1 cellular context compared by ENCODE assay signal in genomic region chr1:184191181-184191601, GRCh38.
TF ChIP-seq lines count a peak whose summit lies in the region.

No MANE protein-coding gene starts in this region.

TF ChIP-seq in HepG2, 621 proteins besides CTCF, POLR2A, EP300 and RAD21 (continued from another document):
- TF ChIP-seq ZNF280D (CRISPR knock-in tag; IDR thresholded peaks at IDR 0.05) (no peak), REL (CRISPR knock-in tag; conservative IDR thresholded peaks at IDR 0.05) (no peak), KLF6 (CRISPR knock-in tag; IDR thresholded peaks at IDR 0.05) (no peak), ETV5 (CRISPR knock-in tag; IDR thresholded peaks at IDR 0.05; ENCODE audit: borderline replicate concordance) (no peak), CHCHD3 (CRISPR knock-in tag; IDR thresholded peaks at IDR 0.05) (no peak), HIC2 (CRISPR knock-in tag; IDR thresholded peaks at IDR 0.05; ENCODE audit: low read depth) (no peak)
- TF ChIP-seq, protein P1, sequence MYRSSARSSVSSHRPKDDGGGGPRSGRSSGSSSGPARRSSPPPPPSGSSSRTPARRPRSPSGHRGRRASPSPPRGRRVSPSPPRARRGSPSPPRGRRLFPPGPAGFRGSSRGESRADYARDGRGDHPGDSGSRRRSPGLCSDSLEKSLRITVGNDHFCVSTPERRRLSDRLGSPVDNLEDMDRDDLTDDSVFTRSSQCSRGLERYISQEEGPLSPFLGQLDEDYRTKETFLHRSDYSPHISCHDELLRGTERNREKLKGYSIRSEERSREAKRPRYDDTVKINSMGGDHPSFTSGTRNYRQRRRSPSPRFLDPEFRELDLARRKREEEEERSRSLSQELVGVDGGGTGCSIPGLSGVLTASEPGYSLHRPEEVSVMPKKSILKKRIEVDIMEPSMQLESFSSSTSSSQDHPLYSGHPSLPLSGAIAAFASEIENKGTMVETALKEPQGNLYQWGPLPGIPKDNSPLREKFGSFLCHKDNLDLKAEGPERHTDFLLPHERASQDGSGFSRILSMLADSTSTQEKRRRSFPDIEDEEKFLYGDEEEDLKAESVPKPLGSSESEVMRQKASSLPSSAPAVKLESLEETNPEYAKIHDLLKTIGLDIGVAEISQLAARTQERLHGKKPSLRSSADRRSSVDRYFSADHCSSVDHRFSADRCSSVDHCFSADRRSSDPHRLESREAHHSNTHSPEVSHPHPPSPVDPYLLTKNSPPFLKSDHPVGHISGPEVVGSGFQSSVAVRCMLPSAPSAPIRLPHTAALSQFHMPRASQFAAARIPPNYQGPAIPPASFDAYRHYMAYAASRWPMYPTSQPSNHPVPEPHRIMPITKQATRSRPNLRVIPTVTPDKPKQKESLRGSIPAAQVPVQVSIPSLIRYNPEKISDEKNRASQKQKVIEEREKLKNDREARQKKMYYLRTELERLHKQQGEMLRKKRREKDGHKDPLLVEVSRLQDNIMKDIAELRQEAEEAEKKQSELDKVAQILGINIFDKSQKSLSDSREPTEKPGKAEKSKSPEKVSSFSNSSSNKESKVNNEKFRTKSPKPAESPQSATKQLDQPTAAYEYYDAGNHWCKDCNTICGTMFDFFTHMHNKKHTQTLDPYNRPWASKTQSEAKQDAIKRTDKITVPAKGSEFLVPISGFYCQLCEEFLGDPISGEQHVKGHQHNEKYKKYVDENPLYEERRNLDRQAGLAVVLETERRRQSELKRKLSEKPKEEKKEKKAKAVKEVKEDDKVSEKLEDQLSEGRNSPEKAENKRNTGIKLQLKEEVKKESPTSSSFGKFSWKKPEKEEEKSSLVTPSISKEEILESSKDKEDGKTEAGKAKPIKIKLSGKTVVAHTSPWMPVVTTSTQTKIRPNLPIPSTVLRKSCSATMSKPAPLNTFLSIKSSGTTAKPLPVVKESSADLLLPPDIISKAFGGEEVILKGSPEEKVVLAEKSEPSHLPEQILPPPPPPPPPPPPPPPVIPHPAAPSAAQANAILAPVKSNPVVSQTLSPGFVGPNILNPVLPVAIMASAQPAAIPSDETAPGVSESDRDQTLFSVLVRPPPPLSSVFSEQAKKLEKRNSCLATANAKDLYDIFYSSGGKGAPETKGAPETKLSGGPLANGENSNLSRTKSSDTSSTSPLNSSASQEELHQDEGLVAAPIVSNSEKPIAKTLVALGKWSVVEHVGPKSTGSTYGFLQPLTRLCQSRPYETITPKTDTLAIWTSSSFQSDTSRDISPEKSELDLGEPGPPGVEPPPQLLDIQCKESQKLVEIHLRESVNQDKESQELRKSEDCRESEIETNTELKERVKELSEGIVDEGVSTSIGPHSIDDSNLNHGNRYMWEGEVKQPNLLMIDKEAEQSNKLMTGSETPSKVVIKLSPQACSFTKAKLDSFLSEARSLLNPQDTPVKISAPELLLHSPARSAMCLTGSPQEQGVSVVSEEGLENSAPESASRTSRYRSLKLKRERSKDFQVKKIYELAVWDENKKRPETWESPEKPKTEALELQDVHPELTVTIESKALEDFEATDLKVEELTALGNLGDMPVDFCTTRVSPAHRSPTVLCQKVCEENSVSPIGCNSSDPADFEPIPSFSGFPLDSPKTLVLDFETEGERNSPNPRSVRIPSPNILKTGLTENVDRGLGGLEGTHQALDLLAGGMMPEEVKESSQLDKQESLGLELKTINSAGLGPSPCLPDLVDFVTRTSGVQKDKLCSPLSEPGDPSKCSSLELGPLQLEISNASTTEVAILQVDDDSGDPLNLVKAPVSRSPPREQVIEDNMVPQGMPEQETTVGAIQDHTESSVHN (CRISPR knock-in tag; IDR thresholded peaks at IDR 0.05) = no peak
